Comparison of ENCODE assay signal across 9 cellular contexts in genomic region chr6:127366281-127367022, GRCh38. TPM values are rescaled to one million over a fixed set of nuclear protein-coding genes. Genes with fewer than 3 reads are reported as not detected.
DNase-seq lines count a peak whose midpoint lies in the region; TF ChIP-seq lines count a peak whose summit lies in the region.
"Had no signal": no experiment of that assay in that cellular context is flagged by ENCODE, and none has a peak within 500 bp of the region (broad histone marks: within the 10 kb centered on the region; RNA-seq: fewer than 3 reads in every experiment).

No MANE protein-coding gene starts in this region.

- WGBS in smooth muscle cell (ENCODE audit: low lambda C conversion rate), result 18% methylated on average over 5 of the region's 5 CpGs

- TF ChIP-seq CTCF in fibroblast of pulmonary artery (IDR thresholded peaks at IDR 0.05; ENCODE audit: low read length, missing control alignments) (no peak), smooth muscle cell (IDR thresholded peaks at IDR 0.05; ENCODE audit: borderline replicate concordance, insufficient read depth, poor library complexity, severe bottlenecking) (no peak)

- H3K9me3 ChIP-seq in smooth muscle cell (replicated peaks; ENCODE audit: low read depth), result peaks cover 5% of the 10 kb centered on the region

- H3F3A ChIP-seq in smooth muscle cell (ENCODE audit: low read depth), result no peaks in the 10 kb centered on the region

- H3K4me3 ChIP-seq in H7 (ENCODE audit: insufficient read depth, low read depth, low read length), result no peak overlapping the region
- no peak overlapping the region for H3K4me3 ChIP-seq in fibroblast of pulmonary artery (replicated peaks; ENCODE audit: low read depth, low read length)
- H3K4me3 ChIP-seq in smooth muscle cell, result no peak overlapping the region
- H3K4me3 ChIP-seq: ascending aorta had no signal

- DNase-seq in H7 (peak; percentile 26), RKO (ENCODE audit: low spot score) (peak; percentile 94), fibroblast of pulmonary artery (ENCODE audit: low read depth) (peak; percentile 98), smooth muscle cell (lab: John Stamatoyannopoulos, UW; ENCODE audit: unreplicated experiment) (peak; percentile 8), ureter (ENCODE audit: low spot score) (no peak), COR-L47 (lab: John Stamatoyannopoulos, UW) (no peak), GM19240 (ENCODE audit: insufficient read length, low spot score) (no peak)
- DNase-seq: T-helper 1 cell had no signal

- no peak overlapping the region for H2AFZ ChIP-seq in smooth muscle cell (ENCODE audit: low read depth)

- H4K20me1 ChIP-seq in smooth muscle cell (ENCODE audit: low read depth), result no peaks in the 10 kb centered on the region

- H3K27me3 ChIP-seq in H7 (ENCODE audit: control insufficient read depth, insufficient read depth, low read length) (no peaks in the 10 kb centered on the region), smooth muscle cell (ENCODE audit: low read depth) (no peaks in the 10 kb centered on the region)
- H3K27me3 ChIP-seq: ascending aorta had no signal

- no peaks in the 10 kb centered on the region for H3K79me2 ChIP-seq in smooth muscle cell (ENCODE audit: low read depth)

- peak overlapping the region; percentile 16 for H3K4me2 ChIP-seq in smooth muscle cell

- no peaks in the 10 kb centered on the region for H3K4me1 ChIP-seq in smooth muscle cell (ENCODE audit: low read depth)

- H3K9ac ChIP-seq in smooth muscle cell (ENCODE audit: low read depth), result no peak overlapping the region

- H3K36me3 ChIP-seq in H7 (replicated peaks; ENCODE audit: control insufficient read depth, insufficient read depth, low read length) (no peaks in the 10 kb centered on the region), smooth muscle cell (ENCODE audit: low read depth) (no peaks in the 10 kb centered on the region)
- H3K36me3 ChIP-seq: ascending aorta had no signal

- peak overlapping the region; percentile 15 for H3K27ac ChIP-seq in smooth muscle cell (ENCODE audit: low read depth)
- H3K27ac ChIP-seq: ascending aorta had no signal

RNA-seq across cellular contexts. Expression of gene ECHDC1, which starts 23.0 kb away (rescaled TPM):
- total RNA-seq in H7 (2014; rRNA removed; shearing (Covaris generic)), result 48.8 and 55.5 TPM in 2 replicates
- 55.7 and 59.3 TPM in 2 replicates for total RNA-seq in smooth muscle cell
- polyA plus RNA-seq in smooth muscle cell, result 43.0 and 49.3 TPM in 2 replicates
- 63.1 TPM for total RNA-seq in ureter

Comparison
In these comparisons a context has a peak if more than half of its experiments do, and no peak if none do; other contexts are left out.
1. DNase-seq: peak in H7 (single experiment), RKO (single experiment), fibroblast of pulmonary artery (single experiment) and smooth muscle cell (single experiment); none in ureter (single experiment), COR-L47 (single experiment) and GM19240 (single experiment).